Comparison of ENCODE assay signal across 17 cellular contexts in the genomic region with DNA sequence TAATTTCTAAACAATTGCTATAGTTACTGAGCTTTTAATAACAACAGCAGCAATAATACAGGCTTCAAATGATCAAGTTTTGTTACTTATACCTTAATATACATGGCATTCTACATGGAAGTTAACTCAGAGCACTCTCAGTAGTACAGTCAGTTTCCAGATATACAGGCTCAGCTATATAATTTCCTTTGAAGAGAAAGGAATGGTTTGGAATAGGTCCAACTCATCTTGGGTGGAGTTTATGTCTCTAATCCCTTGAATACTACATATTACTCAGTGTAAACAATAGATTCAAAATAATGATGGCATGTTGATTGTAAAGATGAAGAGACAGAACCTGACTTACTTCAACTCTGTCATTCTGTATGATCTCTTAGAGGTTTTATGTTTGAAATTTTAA.
DNase-seq lines count a peak whose midpoint lies in the region; ATAC-seq lines count a peak whose summit lies in the region.
"Had no signal": no experiment of that assay in that cellular context is flagged by ENCODE, and none has a peak within 500 bp of the region (broad histone marks: within the 10 kb centered on the region; RNA-seq: fewer than 3 reads in every experiment).

No MANE protein-coding gene starts in this region.

- H3K27ac ChIP-seq in GM23248 (no peak overlapping the region), epithelial cell of prostate (no peak overlapping the region)
- H3K27ac ChIP-seq: C4-2B, neutrophil, prostate gland, SJCRH30 had no signal

- H3F3A ChIP-seq in GM23248 (ENCODE audit: insufficient read depth), result no peaks in the 10 kb centered on the region

- H3K79me2 ChIP-seq in GM23248 (ENCODE audit: insufficient read depth), result no peaks in the 10 kb centered on the region

- H3K4me2 ChIP-seq in GM23248 (ENCODE audit: unreplicated experiment), result no peak overlapping the region

- no peaks in the 10 kb centered on the region for H4K20me1 ChIP-seq in GM23248 (ENCODE audit: insufficient read depth)

- H3K4me1 ChIP-seq in GM23248 (ENCODE audit: insufficient read depth), result peaks cover 5% of the 10 kb centered on the region
- H3K4me1 ChIP-seq: prostate gland, SJCRH30 had no signal

- no peak overlapping the region for H3K9ac ChIP-seq in GM23248

- no peaks in the 10 kb centered on the region for H3K36me3 ChIP-seq in GM23248 (ENCODE audit: low read depth)
- H3K36me3 ChIP-seq: neutrophil, prostate gland, SJCRH30 had no signal

- in situ Hi-C loops in GM23248 (cut with MboI), result no loop called here

- no peaks in the 10 kb centered on the region for H3K9me2 ChIP-seq in GM23248 (ENCODE audit: insufficient read depth)

- H3K27me3 ChIP-seq in GM23248 (replicated peaks; ENCODE audit: insufficient read depth), result no peaks in the 10 kb centered on the region
- H3K27me3 ChIP-seq: neutrophil, SJCRH30 had no signal

- ATAC-seq in GM19324 (IDR thresholded peaks at IDR 0.05; ENCODE audit: low FRiP score, unreplicated experiment) (no peak), HG02870 (IDR thresholded peaks at IDR 0.05; ENCODE audit: unreplicated experiment) (no peak), HG03045 (IDR thresholded peaks at IDR 0.05; ENCODE audit: unreplicated experiment) (no peak)
- ATAC-seq: activated CD4-positive, alpha-beta T cell treated with anti-CD3 and anti-CD28 coated beads for 36 hours had no signal

- no peaks in the 10 kb centered on the region for H3K9me3 ChIP-seq in GM23248 (ENCODE audit: low read depth)
- H3K9me3 ChIP-seq: neutrophil, prostate gland, SJCRH30 had no signal

- DNase-seq in COR-L47 (lab: John Stamatoyannopoulos, UW) (peak; percentile 67), GM23248 (peak; percentile 12), NCI-H748 treated with DMSO at 0.1 percent for 48 hours (lab: John Stamatoyannopoulos, UW) (peak; percentile 61), epithelial cell of prostate (ENCODE audit: low read depth, low spot score) (peak; percentile 53)
- DNase-seq: activated CD4-positive, alpha-beta T cell treated with anti-CD3 and anti-CD28 coated beads for 36 hours; Karpas-422; kidney glomerular epithelial cell; NCI-H1048; NCI-H2029; NCI-H526 had no signal

- H3K4me3 ChIP-seq in GM23248, result no peak overlapping the region
- H3K4me3 ChIP-seq: prostate gland, SJCRH30 had no signal

- no peak overlapping the region for H2AFZ ChIP-seq in GM23248

Comparison
In these comparisons a context has a peak if more than half of its experiments do, and no peak if none do; other contexts are left out.
1. DNase-seq: peak in every context shown above with its lines; median percentile 67 in COR-L47; 61 in NCI-H748 treated with DMSO at 0.1 percent for 48 hours; 53 in epithelial cell of prostate; 12 in GM23248.